9 cellular contexts compared by ENCODE assay signal in the genomic region with DNA sequence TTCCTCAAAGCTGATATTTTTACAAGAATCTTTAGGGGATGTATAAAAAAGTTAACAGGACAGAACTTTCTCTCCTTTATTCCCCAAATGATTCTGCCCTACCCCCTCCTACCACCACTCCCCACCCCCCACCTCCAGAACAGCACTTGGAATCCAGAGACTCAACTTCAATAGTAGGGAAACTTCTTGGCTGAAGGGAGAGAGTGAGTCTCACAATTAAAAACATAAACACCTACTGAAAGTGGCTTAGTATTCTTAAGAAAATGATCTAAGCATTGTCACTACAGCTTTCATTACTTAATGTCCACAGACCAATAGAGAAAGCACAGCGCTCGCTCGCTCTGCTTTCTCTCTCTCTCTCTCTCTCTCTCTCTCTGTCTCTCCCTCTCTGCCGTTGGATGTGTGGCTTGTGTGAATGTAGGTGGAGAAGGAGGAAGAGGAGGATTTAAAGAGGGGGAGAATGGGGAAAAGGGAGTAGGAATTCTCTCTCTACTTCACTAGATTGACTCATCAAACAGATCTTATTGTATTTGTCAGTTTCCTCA. TPM values are rescaled to one million over a fixed set of nuclear protein-coding genes. Genes with fewer than 3 reads are reported as not detected.
DNase-seq lines count a peak whose midpoint lies in the region; TF ChIP-seq lines count a peak whose summit lies in the region.
"Had no signal": no experiment of that assay in that cellular context is flagged by ENCODE, and none has a peak within 500 bp of the region (broad histone marks: within the 10 kb centered on the region; RNA-seq: fewer than 3 reads in every experiment).

No MANE protein-coding gene starts in this region.

- H3K27me3 ChIP-seq in suprapubic skin = no peaks in the 10 kb centered on the region
- H3K27me3 ChIP-seq: BLaER1 treated with 17β-estradiol and CSF1 and Interleukin-3, amounts not matched to agents 10 nM and 100 nM had no signal

- 42% methylated on average over 4 of the region's 4 CpGs for WGBS in suprapubic skin

- no peaks in the 10 kb centered on the region for H3K36me3 Mint-ChIP-seq in activated CD4-positive, alpha-beta T cell treated with anti-CD3 and anti-CD28 coated beads, Interleukin-2, amount 10 ng/mL, durations not matched to agents 7 days and 5 days (ENCODE audit: low read depth)

- TF ChIP-seq CTCF in astrocyte of the cerebellum (IDR thresholded peaks at IDR 0.05; ENCODE audit: low read depth, low read length, missing control alignments) (no peak), suprapubic skin (IDR thresholded peaks at IDR 0.05) (no peak)

- H3K4me1 Mint-ChIP-seq in activated CD4-positive, alpha-beta T cell treated with anti-CD3 and anti-CD28 coated beads, Interleukin-2, amount 10 ng/mL, durations not matched to agents 7 days and 5 days = peaks cover 32% of the 10 kb centered on the region

- H3K36me3 ChIP-seq in suprapubic skin = no peaks in the 10 kb centered on the region
- H3K36me3 ChIP-seq: BLaER1 treated with 17β-estradiol and CSF1 and Interleukin-3, amounts not matched to agents 10 nM and 100 nM had no signal

- H3K27me3 Mint-ChIP-seq in activated CD4-positive, alpha-beta T cell treated with anti-CD3 and anti-CD28 coated beads, Interleukin-2, amount 10 ng/mL, durations not matched to agents 7 days and 5 days = peaks cover 8% of the 10 kb centered on the region

- no peaks in the 10 kb centered on the region for H3K9me3 Mint-ChIP-seq in activated CD4-positive, alpha-beta T cell treated with anti-CD3 and anti-CD28 coated beads, Interleukin-2, amount 10 ng/mL, durations not matched to agents 7 days and 5 days

- no peak overlapping the region for H3K27ac Mint-ChIP-seq in activated CD4-positive, alpha-beta T cell treated with anti-CD3 and anti-CD28 coated beads, Interleukin-2, amount 10 ng/mL, durations not matched to agents 7 days and 5 days

- H3K9me3 ChIP-seq in iPS-18c (ENCODE audit: control insufficient read depth, insufficient read depth, low read length) (no peaks in the 10 kb centered on the region), suprapubic skin (no peaks in the 10 kb centered on the region)
- H3K9me3 ChIP-seq: BLaER1 treated with 17β-estradiol and CSF1 and Interleukin-3, amounts not matched to agents 10 nM and 100 nM had no signal

- H3K4me3 Mint-ChIP-seq in activated CD4-positive, alpha-beta T cell treated with anti-CD3 and anti-CD28 coated beads, Interleukin-2, amount 10 ng/mL, durations not matched to agents 7 days and 5 days = peak overlapping the region; percentile 15

- in situ Hi-C loops in astrocyte of the cerebellum (cut with HindIII; ENCODE audit: low sequenced_read_pairs) = no loop called here

- DNase-seq in activated CD4-positive, alpha-beta T cell treated with anti-CD3 and anti-CD28 coated beads, Interleukin-2, amount 10 ng/mL, durations not matched to agents 7 days and 5 days = no peak
- no peak for DNase-seq in activated CD4-positive, alpha-beta T cell treated with anti-CD3 and anti-CD28 coated beads for 1 hour
- no peak for DNase-seq in astrocyte of the cerebellum (ENCODE audit: low read depth)
- DNase-seq in suprapubic skin (ENCODE audit: low spot score in 2 of 2) = no peak
- no peak for DNase-seq in NOMO-1 treated with dmso at 0.1 percent for 144 hours (lab: John Stamatoyannopoulos, UW; ENCODE audit: unreplicated experiment)
- DNase-seq in stimulated activated CD4-positive, alpha-beta T cell treated with anti-CD3 and anti-CD28 coated beads, Interleukin-4, amount 100 ng/mL, for 24 hours = no peak
- DNase-seq in NCI-H1092 (lab: John Stamatoyannopoulos, UW) = no peak

- H3K4me3 ChIP-seq in astrocyte of the cerebellum (ENCODE audit: low read depth, low read length) (peak overlapping the region; percentile 3), iPS-18c (ENCODE audit: insufficient read depth, low read depth, low read length) (peak overlapping the region; percentile 47; the same call in 1 of the 2 replicates), suprapubic skin (peak overlapping the region; percentile 43)
- H3K4me3 ChIP-seq: BLaER1 treated with 17β-estradiol and CSF1 and Interleukin-3, amounts not matched to agents 10 nM and 100 nM had no signal

- CTCF ChIA-PET in activated CD4-positive, alpha-beta T cell treated with anti-CD3 and anti-CD28 coated beads, Interleukin-2, amount 10 ng/mL, durations not matched to agents 7 days and 5 days (lab: Charles Lee) = no interaction called here

- POLR2A ChIA-PET in activated CD4-positive, alpha-beta T cell treated with anti-CD3 and anti-CD28 coated beads, Interleukin-2, amount 10 ng/mL, durations not matched to agents 7 days and 5 days (lab: Charles Lee) = no interaction called here

- no peak for TF ChIP-seq EP300 in suprapubic skin (IDR thresholded peaks at IDR 0.05)

- TF ChIP-seq POLR2A in suprapubic skin (IDR thresholded peaks at IDR 0.05) = no peak

- no peak overlapping the region for H3K27ac ChIP-seq in suprapubic skin
- H3K27ac ChIP-seq: BLaER1 treated with 17β-estradiol and CSF1 and Interleukin-3, amounts not matched to agents 10 nM and 100 nM had no signal

- H3K4me1 ChIP-seq in suprapubic skin = peaks cover 5% of the 10 kb centered on the region

RNA-seq across cellular contexts. Expression of gene SEMA3A, which starts 1.5 kb away (rescaled TPM):
- total RNA-seq in activated CD4-positive, alpha-beta T cell treated with anti-CD3 and anti-CD28 coated beads, Interleukin-2, amount 10 ng/mL, durations not matched to agents 7 days and 5 days = 1 to 10 TPM; 1.3 to 1.4 TPM
- 1 to 10 TPM; 1.1 to 7.3 (median 3.2) TPM for total RNA-seq in suprapubic skin
